Comparison of ENCODE assay signal across 11 cellular contexts in genomic region chr17:14482715-14483114, GRCh38.
"Had no signal": no experiment of that assay in that cellular context is flagged by ENCODE, and none has a peak within 500 bp of the region (broad histone marks: within the 10 kb centered on the region; RNA-seq: fewer than 3 reads in every experiment).

No MANE protein-coding gene starts in this region.

- DNase-seq: GM23248, GOT3, H7, H9, HCEC 1CT, HFFc6 had no signal

- H3K9ac ChIP-seq: GM23248 had no signal

- H2AFZ ChIP-seq: GM23248, GM23338 had no signal

- H3K9me3 ChIP-seq: HAP-1 had no signal

- H3K36me3 ChIP-seq: HAP-1 had no signal

- H3K4me1 ChIP-seq: HAP-1 had no signal

- H3K27ac ChIP-seq: GM23248 had no signal

- FAIRE-seq: H1, H54 had no signal

- ATAC-seq: GM23338, HCT116 had no signal

- H3K4me3 ChIP-seq: GM23248, GM23338, HAP-1 had no signal

- H3K4me2 ChIP-seq: GM23338 had no signal
